ENCODE assay signal across 20 cellular contexts in genomic region chr22:49212002-49212401, GRCh38.
DNase-seq lines count a peak whose midpoint lies in the region; ATAC-seq and TF ChIP-seq lines count a peak whose summit lies in the region.
"Had no signal": no experiment of that assay in that cellular context is flagged by ENCODE, and none has a peak within 500 bp of the region (broad histone marks: within the 10 kb centered on the region; RNA-seq: fewer than 3 reads in every experiment).

No MANE protein-coding gene starts in this region.

- no peak overlapping the region for H3K4me3 Mint-ChIP-seq in activated naive CD4-positive, alpha-beta T cell treated with anti-CD3 and anti-CD28 coated beads, Interleukin-2, amount 10 ng/mL, durations not matched to agents 7 days and 5 days
- H3K4me3 Mint-ChIP-seq: GM23338 had no signal

- H3K4me1 ChIP-seq in tibial artery: no peaks in the 10 kb centered on the region
- H3K4me1 ChIP-seq: BLaER1 treated with 17β-estradiol and CSF1 and Interleukin-3, amounts not matched to agents 10 nM and 100 nM had no signal

- intact Hi-C loops in tibial artery (cut with DNase I; ENCODE audit: low total_unique reads): no loop called here

- H3K27me3 Mint-ChIP-seq in activated naive CD4-positive, alpha-beta T cell treated with anti-CD3 and anti-CD28 coated beads, Interleukin-2, amount 10 ng/mL, durations not matched to agents 7 days and 5 days: no peaks in the 10 kb centered on the region

- CTCF ChIA-PET in activated naive CD4-positive, alpha-beta T cell treated with anti-CD3 and anti-CD28 coated beads, Interleukin-2, amount 10 ng/mL, durations not matched to agents 7 days and 5 days (lab: Charles Lee): interaction anchor here (0.7 kb wide), 1 partner anchor 92 kb away, joined by 3 read pairs; no protein-coding TSS in a partner anchor

- TF ChIP-seq CTCF in tibial artery (IDR thresholded peaks at IDR 0.05): no peak

- no peaks in the 10 kb centered on the region for H3K4me1 Mint-ChIP-seq in activated naive CD4-positive, alpha-beta T cell treated with anti-CD3 and anti-CD28 coated beads, Interleukin-2, amount 10 ng/mL, durations not matched to agents 7 days and 5 days
- H3K4me1 Mint-ChIP-seq: GM23338 had no signal

- no peak overlapping the region for H3K4me3 ChIP-seq in tibial artery
- H3K4me3 ChIP-seq: A549; BLaER1 treated with 17β-estradiol and CSF1 and Interleukin-3, amounts not matched to agents 10 nM and 100 nM; GM23338; K562 had no signal

- H3K9me3 Mint-ChIP-seq in activated naive CD4-positive, alpha-beta T cell treated with anti-CD3 and anti-CD28 coated beads, Interleukin-2, amount 10 ng/mL, durations not matched to agents 7 days and 5 days: no peaks in the 10 kb centered on the region

- no peaks in the 10 kb centered on the region for H3K36me3 Mint-ChIP-seq in activated naive CD4-positive, alpha-beta T cell treated with anti-CD3 and anti-CD28 coated beads, Interleukin-2, amount 10 ng/mL, durations not matched to agents 7 days and 5 days

- no peak overlapping the region for H3K27ac ChIP-seq in tibial artery
- H3K27ac ChIP-seq: A549; BLaER1 treated with 17β-estradiol and CSF1 and Interleukin-3, amounts not matched to agents 10 nM and 100 nM; RWPE1 had no signal

- peak; percentile 3 for DNase-seq in activated naive CD4-positive, alpha-beta T cell treated with anti-CD3 and anti-CD28 coated beads, Interleukin-2, amount 10 ng/mL, durations not matched to agents 7 days and 5 days
- DNase-seq in activated naive CD4-positive, alpha-beta T cell treated with anti-CD3 and anti-CD28 coated beads, Interleukin-2, amount 50 U/mL, for 16 hours: no peak
- peak; percentile 23 for DNase-seq in activated CD8-positive, alpha-beta memory T cell treated with anti-CD3 and anti-CD28 coated beads, Interleukin-2, amount 50 U/mL, for 48 hours
- DNase-seq in mesenteric fat pad (ENCODE audit: low spot score): peak; percentile 53
- peak; percentile 10 to 40 for DNase-seq in tibial artery
- DNase-seq in nucleus accumbens (lab: John Stamatoyannopoulos, UW): no peak
- no peak for DNase-seq in kidney tubule cell (ENCODE audit: low spot score)
- DNase-seq: DMS 273 treated with DMSO at 0.1 percent for 48 hours, GF-D8, MV-4-11, NCI-H1417, NCI-H1930, NCI-H446 treated with DMSO at 0.1 percent for 48 hours, OCI-M1 had no signal

- H3K36me3 ChIP-seq in tibial artery: no peaks in the 10 kb centered on the region
- H3K36me3 ChIP-seq: BLaER1 treated with 17β-estradiol and CSF1 and Interleukin-3, amounts not matched to agents 10 nM and 100 nM had no signal

- H3K27ac Mint-ChIP-seq in activated naive CD4-positive, alpha-beta T cell treated with anti-CD3 and anti-CD28 coated beads, Interleukin-2, amount 10 ng/mL, durations not matched to agents 7 days and 5 days: no peak overlapping the region
- H3K27ac Mint-ChIP-seq: GM23338 had no signal

- no peak for ATAC-seq in HG03175 (IDR thresholded peaks at IDR 0.05; ENCODE audit: unreplicated experiment)
- ATAC-seq: A549, GM23338, K562 had no signal

- no peaks in the 10 kb centered on the region for H3K9me3 ChIP-seq in tibial artery
- H3K9me3 ChIP-seq: A549; BLaER1 treated with 17β-estradiol and CSF1 and Interleukin-3, amounts not matched to agents 10 nM and 100 nM had no signal

- H3K27me3 ChIP-seq in tibial artery: peaks cover 0 to 10% of the 10 kb centered on the region in 2 donors
- H3K27me3 ChIP-seq: BLaER1 treated with 17β-estradiol and CSF1 and Interleukin-3, amounts not matched to agents 10 nM and 100 nM had no signal

Comparison
In these comparisons a context has a peak if more than half of its experiments do, and no peak if none do; other contexts are left out.
1. DNase-seq: peak in activated naive CD4-positive, alpha-beta T cell treated with anti-CD3 and anti-CD28 coated beads, Interleukin-2, amount 10 ng/mL, durations not matched to agents 7 days and 5 days (single experiment), activated CD8-positive, alpha-beta memory T cell treated with anti-CD3 and anti-CD28 coated beads, Interleukin-2, amount 50 U/mL, for 48 hours (single experiment), mesenteric fat pad (single experiment) and tibial artery (2 of 2); none in activated naive CD4-positive, alpha-beta T cell treated with anti-CD3 and anti-CD28 coated beads, Interleukin-2, amount 50 U/mL, for 16 hours (single experiment), nucleus accumbens (0 of 56) and kidney tubule cell (single experiment).